Comparison of ENCODE assay signal across 20 cellular contexts in genomic region chr2:10626837-10627236, GRCh38.
DNase-seq lines count a peak whose midpoint lies in the region; ATAC-seq, FAIRE-seq and TF ChIP-seq lines count a peak whose summit lies in the region.
"Had no signal": no experiment of that assay in that cellular context is flagged by ENCODE, and none has a peak within 500 bp of the region (broad histone marks: within the 10 kb centered on the region; RNA-seq: fewer than 3 reads in every experiment).

No MANE protein-coding gene starts in this region.

- ATAC-seq in activated T-helper 17 cell treated with anti-CD3 and anti-CD28 coated beads, Interleukin-2, amount 50 U/mL, for 72 hours (replicated peaks), result no peak
- ATAC-seq: CD8-positive, alpha-beta T cell had no signal

- CTCF ChIA-PET in activated CD4-positive, alpha-beta memory T cell treated with anti-CD3 and anti-CD28 coated beads for 36 hours (lab: Charles Lee), result no interaction called here

- intact Hi-C loops in activated CD4-positive, alpha-beta memory T cell treated with anti-CD3 and anti-CD28 coated beads for 36 hours (cut with micrococcal nuclease), result no loop called here

- no peak for TF ChIP-seq POLR2A in GM12891 (IDR thresholded peaks at IDR 0.05; ENCODE audit: low read depth, low read length)

- POLR2A ChIA-PET in activated CD4-positive, alpha-beta memory T cell treated with anti-CD3 and anti-CD28 coated beads for 36 hours (lab: Charles Lee), result no interaction called here

- H3K9me3 Mint-ChIP-seq in activated T-helper 17 cell treated with anti-CD3 and anti-CD28 coated beads, Interleukin-2, amount 50 U/mL, for 72 hours, result no peaks in the 10 kb centered on the region
- H3K9me3 Mint-ChIP-seq in activated CD4-positive, alpha-beta memory T cell treated with anti-CD3 and anti-CD28 coated beads for 36 hours, result no peaks in the 10 kb centered on the region
- H3K9me3 Mint-ChIP-seq: CD4-positive, alpha-beta T cell; CD8-positive, alpha-beta T cell had no signal

- H3K36me3 Mint-ChIP-seq in activated T-helper 17 cell treated with anti-CD3 and anti-CD28 coated beads, Interleukin-2, amount 50 U/mL, for 72 hours (ENCODE audit: low read depth), result peaks cover 79% of the 10 kb centered on the region
- H3K36me3 Mint-ChIP-seq in activated CD4-positive, alpha-beta memory T cell treated with anti-CD3 and anti-CD28 coated beads for 36 hours, result peaks cover 45% of the 10 kb centered on the region

- H3K27me3 Mint-ChIP-seq in activated T-helper 17 cell treated with anti-CD3 and anti-CD28 coated beads, Interleukin-2, amount 50 U/mL, for 72 hours, result no peaks in the 10 kb centered on the region
- no peaks in the 10 kb centered on the region for H3K27me3 Mint-ChIP-seq in activated CD4-positive, alpha-beta memory T cell treated with anti-CD3 and anti-CD28 coated beads for 36 hours
- H3K27me3 Mint-ChIP-seq: CD4-positive, alpha-beta T cell had no signal

- no peak overlapping the region for H3K4me3 Mint-ChIP-seq in activated T-helper 17 cell treated with anti-CD3 and anti-CD28 coated beads, Interleukin-2, amount 50 U/mL, for 72 hours
- H3K4me3 Mint-ChIP-seq in activated CD4-positive, alpha-beta memory T cell treated with anti-CD3 and anti-CD28 coated beads for 36 hours, result no peak overlapping the region
- H3K4me3 Mint-ChIP-seq: CD4-positive, alpha-beta T cell; CD8-positive, alpha-beta T cell had no signal

- DNase-seq in GM12891 (ENCODE audit: insufficient read length, low spot score), result no peak
- DNase-seq in dermis microvascular lymphatic vessel endothelial cell (ENCODE audit: low read depth in 2 of 2), result peak; percentile 7 to 59
- DNase-seq in lung microvascular endothelial cell (ENCODE audit: low read depth in 2 of 2), result peak; percentile 31 to 54
- DNase-seq in activated CD4-positive, alpha-beta memory T cell treated with anti-CD3 and anti-CD28 coated beads for 36 hours, result no peak
- DNase-seq in NCI-H1930 (lab: John Stamatoyannopoulos, UW), result no peak
- DNase-seq in activated CD8-positive, alpha-beta memory T cell treated with anti-CD3 and anti-CD28 coated beads for 24 hours, result no peak
- DNase-seq in G401 (ENCODE audit: low spot score), result no peak
- DNase-seq: 8988T; ACHN; BE2C; Caco-2; Calu3; CD4-positive, alpha-beta T cell; CD8-positive, alpha-beta T cell; DMS79 treated with DMSO at 0.1 percent for 48 hours; GDM1 had no signal

- peak overlapping the region; percentile 31 for H3K27ac Mint-ChIP-seq in activated T-helper 17 cell treated with anti-CD3 and anti-CD28 coated beads, Interleukin-2, amount 50 U/mL, for 72 hours
- H3K27ac Mint-ChIP-seq in activated CD4-positive, alpha-beta memory T cell treated with anti-CD3 and anti-CD28 coated beads for 36 hours, result no peak overlapping the region
- H3K27ac Mint-ChIP-seq: CD4-positive, alpha-beta T cell had no signal

- FAIRE-seq in GM12891 (lab: Jason Lieb, UNC), result peak; percentile 64
- FAIRE-seq: A204.1, GM12892, GM18507 had no signal

- in situ Hi-C loops in G401 (cut with HindIII; ENCODE audit: low sequenced_read_pairs), result no loop called here

- H3K4me1 Mint-ChIP-seq in activated T-helper 17 cell treated with anti-CD3 and anti-CD28 coated beads, Interleukin-2, amount 50 U/mL, for 72 hours, result peaks cover 12% of the 10 kb centered on the region
- peaks cover 28% of the 10 kb centered on the region for H3K4me1 Mint-ChIP-seq in activated CD4-positive, alpha-beta memory T cell treated with anti-CD3 and anti-CD28 coated beads for 36 hours (ENCODE audit: low read depth)

TF ChIP-seq in GM12891, 5 proteins besides CTCF, POLR2A, EP300 and RAD21:
- TF ChIP-seq PAX5 (IDR thresholded peaks at IDR 0.05; ENCODE audit: insufficient read depth, low read length, severe bottlenecking) (no peak), TAF1 (IDR thresholded peaks at IDR 0.05; ENCODE audit: low read depth, low read length) (no peak), POU2F2 (IDR thresholded peaks at IDR 0.05; ENCODE audit: low read depth, low read length) (no peak), POLR2AphosphoS5 (IDR thresholded peaks at IDR 0.05; ENCODE audit: low read depth, low read length) (no peak), SPI1 (IDR thresholded peaks at IDR 0.05; ENCODE audit: low read depth, low read length) (no peak)
TF ChIP-seq in GM12891: peak in this region for 0.

Comparison
In these comparisons a context has a peak if more than half of its experiments do, and no peak if none do; other contexts are left out.
1. DNase-seq: peak in dermis microvascular lymphatic vessel endothelial cell (2 of 2) and lung microvascular endothelial cell (2 of 2); none in GM12891 (single experiment), activated CD4-positive, alpha-beta memory T cell treated with anti-CD3 and anti-CD28 coated beads for 36 hours (single experiment), NCI-H1930 (0 of 2), activated CD8-positive, alpha-beta memory T cell treated with anti-CD3 and anti-CD28 coated beads for 24 hours (single experiment) and G401 (single experiment).